In genomic region chr13:49220035-49220855, GRCh38 we compare ENCODE assay signal across 1 cellular context.
A peak's percentile ranks its signal among the peaks of the same experiment; 100 is the strongest.
TF ChIP-seq lines count a peak whose summit lies in the region.

MLNR (plus strand) TSS chr13:49220338; CDS start chr13:49220338, 0 bp downstream.

TF ChIP-seq in HepG2, 621 proteins besides CTCF, POLR2A, EP300 and RAD21 (continued from another document and continues in another):
- TF ChIP-seq, protein P1, sequence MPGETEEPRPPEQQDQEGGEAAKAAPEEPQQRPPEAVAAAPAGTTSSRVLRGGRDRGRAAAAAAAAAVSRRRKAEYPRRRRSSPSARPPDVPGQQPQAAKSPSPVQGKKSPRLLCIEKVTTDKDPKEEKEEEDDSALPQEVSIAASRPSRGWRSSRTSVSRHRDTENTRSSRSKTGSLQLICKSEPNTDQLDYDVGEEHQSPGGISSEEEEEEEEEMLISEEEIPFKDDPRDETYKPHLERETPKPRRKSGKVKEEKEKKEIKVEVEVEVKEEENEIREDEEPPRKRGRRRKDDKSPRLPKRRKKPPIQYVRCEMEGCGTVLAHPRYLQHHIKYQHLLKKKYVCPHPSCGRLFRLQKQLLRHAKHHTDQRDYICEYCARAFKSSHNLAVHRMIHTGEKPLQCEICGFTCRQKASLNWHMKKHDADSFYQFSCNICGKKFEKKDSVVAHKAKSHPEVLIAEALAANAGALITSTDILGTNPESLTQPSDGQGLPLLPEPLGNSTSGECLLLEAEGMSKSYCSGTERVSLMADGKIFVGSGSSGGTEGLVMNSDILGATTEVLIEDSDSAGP (CRISPR knock-in tag; IDR thresholded peaks at IDR 0.05; ENCODE audit: borderline replicate concordance), result peak; percentile 54; the same call in 1 of the 2 replicates
- TF ChIP-seq, protein P2, sequence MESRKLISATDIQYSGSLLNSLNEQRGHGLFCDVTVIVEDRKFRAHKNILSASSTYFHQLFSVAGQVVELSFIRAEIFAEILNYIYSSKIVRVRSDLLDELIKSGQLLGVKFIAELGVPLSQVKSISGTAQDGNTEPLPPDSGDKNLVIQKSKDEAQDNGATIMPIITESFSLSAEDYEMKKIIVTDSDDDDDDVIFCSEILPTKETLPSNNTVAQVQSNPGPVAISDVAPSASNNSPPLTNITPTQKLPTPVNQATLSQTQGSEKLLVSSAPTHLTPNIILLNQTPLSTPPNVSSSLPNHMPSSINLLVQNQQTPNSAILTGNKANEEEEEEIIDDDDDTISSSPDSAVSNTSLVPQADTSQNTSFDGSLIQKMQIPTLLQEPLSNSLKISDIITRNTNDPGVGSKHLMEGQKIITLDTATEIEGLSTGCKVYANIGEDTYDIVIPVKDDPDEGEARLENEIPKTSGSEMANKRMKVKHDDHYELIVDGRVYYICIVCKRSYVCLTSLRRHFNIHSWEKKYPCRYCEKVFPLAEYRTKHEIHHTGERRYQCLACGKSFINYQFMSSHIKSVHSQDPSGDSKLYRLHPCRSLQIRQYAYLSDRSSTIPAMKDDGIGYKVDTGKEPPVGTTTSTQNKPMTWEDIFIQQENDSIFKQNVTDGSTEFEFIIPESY (CRISPR knock-in tag; IDR thresholded peaks at IDR 0.05), result peak; percentile 89
- TF ChIP-seq, protein P3, sequence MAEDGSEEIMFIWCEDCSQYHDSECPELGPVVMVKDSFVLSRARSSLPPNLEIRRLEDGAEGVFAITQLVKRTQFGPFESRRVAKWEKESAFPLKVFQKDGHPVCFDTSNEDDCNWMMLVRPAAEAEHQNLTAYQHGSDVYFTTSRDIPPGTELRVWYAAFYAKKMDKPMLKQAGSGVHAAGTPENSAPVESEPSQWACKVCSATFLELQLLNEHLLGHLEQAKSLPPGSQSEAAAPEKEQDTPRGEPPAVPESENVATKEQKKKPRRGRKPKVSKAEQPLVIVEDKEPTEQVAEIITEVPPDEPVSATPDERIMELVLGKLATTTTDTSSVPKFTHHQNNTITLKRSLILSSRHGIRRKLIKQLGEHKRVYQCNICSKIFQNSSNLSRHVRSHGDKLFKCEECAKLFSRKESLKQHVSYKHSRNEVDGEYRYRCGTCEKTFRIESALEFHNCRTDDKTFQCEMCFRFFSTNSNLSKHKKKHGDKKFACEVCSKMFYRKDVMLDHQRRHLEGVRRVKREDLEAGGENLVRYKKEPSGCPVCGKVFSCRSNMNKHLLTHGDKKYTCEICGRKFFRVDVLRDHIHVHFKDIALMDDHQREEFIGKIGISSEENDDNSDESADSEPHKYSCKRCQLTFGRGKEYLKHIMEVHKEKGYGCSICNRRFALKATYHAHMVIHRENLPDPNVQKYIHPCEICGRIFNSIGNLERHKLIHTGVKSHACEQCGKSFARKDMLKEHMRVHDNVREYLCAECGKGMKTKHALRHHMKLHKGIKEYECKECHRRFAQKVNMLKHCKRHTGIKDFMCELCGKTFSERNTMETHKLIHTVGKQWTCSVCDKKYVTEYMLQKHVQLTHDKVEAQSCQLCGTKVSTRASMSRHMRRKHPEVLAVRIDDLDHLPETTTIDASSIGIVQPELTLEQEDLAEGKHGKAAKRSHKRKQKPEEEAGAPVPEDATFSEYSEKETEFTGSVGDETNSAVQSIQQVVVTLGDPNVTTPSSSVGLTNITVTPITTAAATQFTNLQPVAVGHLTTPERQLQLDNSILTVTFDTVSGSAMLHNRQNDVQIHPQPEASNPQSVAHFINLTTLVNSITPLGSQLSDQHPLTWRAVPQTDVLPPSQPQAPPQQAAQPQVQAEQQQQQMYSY (CRISPR knock-in tag; IDR thresholded peaks at IDR 0.05), result peak; percentile 48; the same call in 1 of the 2 replicates
- TF ChIP-seq ISL2 (CRISPR knock-in tag; IDR thresholded peaks at IDR 0.05), result no peak
- TF ChIP-seq, protein P4, sequence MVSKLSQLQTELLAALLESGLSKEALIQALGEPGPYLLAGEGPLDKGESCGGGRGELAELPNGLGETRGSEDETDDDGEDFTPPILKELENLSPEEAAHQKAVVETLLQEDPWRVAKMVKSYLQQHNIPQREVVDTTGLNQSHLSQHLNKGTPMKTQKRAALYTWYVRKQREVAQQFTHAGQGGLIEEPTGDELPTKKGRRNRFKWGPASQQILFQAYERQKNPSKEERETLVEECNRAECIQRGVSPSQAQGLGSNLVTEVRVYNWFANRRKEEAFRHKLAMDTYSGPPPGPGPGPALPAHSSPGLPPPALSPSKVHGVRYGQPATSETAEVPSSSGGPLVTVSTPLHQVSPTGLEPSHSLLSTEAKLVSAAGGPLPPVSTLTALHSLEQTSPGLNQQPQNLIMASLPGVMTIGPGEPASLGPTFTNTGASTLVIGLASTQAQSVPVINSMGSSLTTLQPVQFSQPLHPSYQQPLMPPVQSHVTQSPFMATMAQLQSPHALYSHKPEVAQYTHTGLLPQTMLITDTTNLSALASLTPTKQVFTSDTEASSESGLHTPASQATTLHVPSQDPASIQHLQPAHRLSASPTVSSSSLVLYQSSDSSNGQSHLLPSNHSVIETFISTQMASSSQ (IDR thresholded peaks at IDR 0.05; ENCODE audit: low read depth), result no peak
- TF ChIP-seq, protein P4 (CRISPR knock-in tag; IDR thresholded peaks at IDR 0.05; ENCODE audit: borderline replicate concordance), result peak; percentile 42; the same call in 1 of the 2 replicates
- peak; percentile 28; the same call in 1 of the 2 replicates for TF ChIP-seq POGZ (CRISPR knock-in tag; IDR thresholded peaks at IDR 0.05)
- TF ChIP-seq RFX1 (IDR thresholded peaks at IDR 0.05), result no peak
- TF ChIP-seq ZFP90 (CRISPR knock-in tag; IDR thresholded peaks at IDR 0.05; ENCODE audit: borderline replicate concordance), result no peak
- TF ChIP-seq ASH2L (IDR thresholded peaks at IDR 0.05; ENCODE audit: insufficient read length, low read depth, low read length), result peak; percentile 21
- TF ChIP-seq RBFOX2 (IDR thresholded peaks at IDR 0.05; ENCODE audit: low read depth, low read length), result peak; percentile 76
- peak; percentile 28; the same call in 1 of the 2 replicates for TF ChIP-seq CCDC6 (CRISPR knock-in tag; IDR thresholded peaks at IDR 0.05)
- 0 out of 2 replicates have a peak, but pooled peaks have one; percentile 57 for TF ChIP-seq ZNF468 (CRISPR knock-in tag; IDR thresholded peaks at IDR 0.05)
- 0 out of 2 replicates have a peak, but pooled peaks have one; percentile 79 for TF ChIP-seq PAX8 (CRISPR knock-in tag; IDR thresholded peaks at IDR 0.05; ENCODE audit: borderline replicate concordance)
- TF ChIP-seq, protein P5, sequence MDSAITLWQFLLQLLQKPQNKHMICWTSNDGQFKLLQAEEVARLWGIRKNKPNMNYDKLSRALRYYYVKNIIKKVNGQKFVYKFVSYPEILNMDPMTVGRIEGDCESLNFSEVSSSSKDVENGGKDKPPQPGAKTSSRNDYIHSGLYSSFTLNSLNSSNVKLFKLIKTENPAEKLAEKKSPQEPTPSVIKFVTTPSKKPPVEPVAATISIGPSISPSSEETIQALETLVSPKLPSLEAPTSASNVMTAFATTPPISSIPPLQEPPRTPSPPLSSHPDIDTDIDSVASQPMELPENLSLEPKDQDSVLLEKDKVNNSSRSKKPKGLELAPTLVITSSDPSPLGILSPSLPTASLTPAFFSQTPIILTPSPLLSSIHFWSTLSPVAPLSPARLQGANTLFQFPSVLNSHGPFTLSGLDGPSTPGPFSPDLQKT (CRISPR knock-in tag; IDR thresholded peaks at IDR 0.05; ENCODE audit: borderline replicate concordance), result no peak
- TF ChIP-seq ZBTB38 (CRISPR knock-in tag; IDR thresholded peaks at IDR 0.05), result peak; percentile 92
- TF ChIP-seq HINFP (CRISPR knock-in tag; IDR thresholded peaks at IDR 0.05; ENCODE audit: low read depth), result peak; percentile 80; the same call in 1 of the 2 replicates
- 0 out of 2 replicates have a peak, but pooled peaks have one; percentile 16 for TF ChIP-seq BORCS8-MEF2B (CRISPR knock-in tag; IDR thresholded peaks at IDR 0.05)
- peak; percentile 55; the same call in 1 of the 2 replicates for TF ChIP-seq ZNF451 (CRISPR knock-in tag; IDR thresholded peaks at IDR 0.05)
- TF ChIP-seq ZMYM4 (CRISPR knock-in tag; IDR thresholded peaks at IDR 0.05), result peak; percentile 50; the same call in 1 of the 2 replicates
- TF ChIP-seq, protein P6, sequence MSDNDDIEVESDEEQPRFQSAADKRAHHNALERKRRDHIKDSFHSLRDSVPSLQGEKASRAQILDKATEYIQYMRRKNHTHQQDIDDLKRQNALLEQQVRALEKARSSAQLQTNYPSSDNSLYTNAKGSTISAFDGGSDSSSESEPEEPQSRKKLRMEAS (IDR thresholded peaks at IDR 0.05), result peak; percentile 85
- TF ChIP-seq MED1 (CRISPR knock-in tag; IDR thresholded peaks at IDR 0.05), result peak; percentile 28; the same call in 1 of the 2 replicates
- peak; percentile 91; the same call in 1 of the 2 replicates for TF ChIP-seq MYPOP (CRISPR knock-in tag; IDR thresholded peaks at IDR 0.05)
- TF ChIP-seq RCOR2 (CRISPR knock-in tag; IDR thresholded peaks at IDR 0.05), result no peak
- TF ChIP-seq RBM39 (IDR thresholded peaks at IDR 0.05; ENCODE audit: low read depth, low read length, poor library complexity, severe bottlenecking), result no peak
- TF ChIP-seq ZNF160 (CRISPR knock-in tag; IDR thresholded peaks at IDR 0.05), result no peak
- TF ChIP-seq HNRNPLL (IDR thresholded peaks at IDR 0.05; ENCODE audit: low read depth, low read length, poor library complexity, severe bottlenecking), result peak; percentile 92
- peak; percentile 29; the same call in 1 of the 2 replicates for TF ChIP-seq ZSCAN22 (CRISPR knock-in tag; IDR thresholded peaks at IDR 0.05)
- TF ChIP-seq YY1 (IDR thresholded peaks at IDR 0.05; ENCODE audit: insufficient read depth, insufficient replicate concordance, low read depth, low read length), result peak; percentile 36
- TF ChIP-seq POGK (CRISPR knock-in tag; conservative IDR thresholded peaks at IDR 0.05), result 0 out of 2 replicates have a peak, but pooled peaks have one; percentile 31
- 0 out of 2 replicates have a peak, but pooled peaks have one; percentile 22 for TF ChIP-seq NR1H2 (CRISPR knock-in tag; IDR thresholded peaks at IDR 0.05; ENCODE audit: borderline replicate concordance, low read depth)
- TF ChIP-seq DR1 (CRISPR knock-in tag; IDR thresholded peaks at IDR 0.05), result no peak; the same call in 1 of the 2 replicates
- peak; percentile 34; the same call in 1 of the 2 replicates for TF ChIP-seq ARID4A (CRISPR knock-in tag; IDR thresholded peaks at IDR 0.05; ENCODE audit: borderline replicate concordance)
